Comparison of ENCODE assay signal across 15 cellular contexts in the genomic region with DNA sequence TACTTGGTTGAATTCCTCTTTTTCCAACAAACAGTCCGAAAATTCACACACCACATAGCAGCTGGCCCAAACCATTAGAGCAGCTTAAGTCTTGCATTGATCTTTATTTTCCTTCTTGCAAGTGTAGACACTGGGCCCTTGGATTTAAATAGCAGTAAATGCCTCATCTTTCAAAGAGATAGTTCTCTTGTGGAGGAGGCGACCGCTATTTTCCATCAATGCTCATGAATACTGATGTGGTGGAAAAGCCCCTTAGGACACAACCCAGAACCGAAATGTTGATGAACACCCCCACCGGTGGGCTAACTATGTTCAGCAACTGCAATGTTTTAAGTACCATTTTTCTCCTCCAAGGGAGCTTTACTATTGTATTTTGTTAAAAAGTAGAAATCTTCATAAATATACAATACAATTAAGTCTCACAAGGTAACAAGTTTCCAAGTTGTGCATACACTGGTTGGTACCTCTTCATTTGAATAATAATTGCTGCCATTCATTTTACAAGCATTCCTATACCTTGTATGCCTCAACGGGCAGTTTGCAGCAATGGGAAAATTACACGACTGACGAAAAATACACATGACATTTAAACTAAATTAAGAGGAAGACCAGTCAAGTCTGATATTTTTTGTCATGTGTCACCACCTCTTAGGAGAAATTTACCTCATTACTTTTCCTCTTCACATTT. TPM values are rescaled to one million over a fixed set of nuclear protein-coding genes. Genes with fewer than 3 reads are reported as not detected.
A peak's percentile ranks its signal among the peaks of the same experiment; 100 is the strongest.
DNase-seq lines count a peak whose midpoint lies in the region; ATAC-seq lines count a peak whose summit lies in the region.
"Had no signal": no experiment of that assay in that cellular context is flagged by ENCODE, and none has a peak within 500 bp of the region (broad histone marks: within the 10 kb centered on the region; RNA-seq: fewer than 3 reads in every experiment).

No MANE protein-coding gene starts in this region.

- peak; percentile 58 for ATAC-seq in activated CD4-positive, alpha-beta T cell treated with anti-CD3 and anti-CD28 coated beads for 36 hours
- ATAC-seq in HG02678 (IDR thresholded peaks at IDR 0.05; ENCODE audit: unreplicated experiment) (peak; percentile 4), HG03469 (IDR thresholded peaks at IDR 0.05; ENCODE audit: unreplicated experiment) (no peak)
- peak; percentile 77 for ATAC-seq in stimulated activated memory B cell treated with anti-CD40 and anti-IgM and Interleukin-4, amounts not matched to agents 10 μg/mL and 1 μg/mL and 100 μg/mL, for 72 hours
- ATAC-seq: A549 had no signal

- H3K36me3 Mint-ChIP-seq in activated CD4-positive, alpha-beta T cell treated with anti-CD3 and anti-CD28 coated beads for 36 hours (ENCODE audit: low read depth), result peaks cover 33% of the 10 kb centered on the region
- H3K36me3 Mint-ChIP-seq in activated CD4-positive, alpha-beta memory T cell treated with anti-CD3 and anti-CD28 coated beads, Interleukin-2, amount 10 ng/mL, durations not matched to agents 7 days and 5 days (ENCODE audit: low read depth), result peaks cover 33% of the 10 kb centered on the region
- peaks cover 37% of the 10 kb centered on the region for H3K36me3 Mint-ChIP-seq in stimulated activated memory B cell treated with anti-CD40 and anti-IgM and Interleukin-4, amounts not matched to agents 10 μg/mL and 1 μg/mL and 100 μg/mL, for 72 hours

- H3K27me3 Mint-ChIP-seq in activated CD4-positive, alpha-beta T cell treated with anti-CD3 and anti-CD28 coated beads for 36 hours, result no peaks in the 10 kb centered on the region
- H3K27me3 Mint-ChIP-seq in activated CD4-positive, alpha-beta memory T cell treated with anti-CD3 and anti-CD28 coated beads, Interleukin-2, amount 10 ng/mL, durations not matched to agents 7 days and 5 days, result no peaks in the 10 kb centered on the region
- no peaks in the 10 kb centered on the region for H3K27me3 Mint-ChIP-seq in stimulated activated memory B cell treated with anti-CD40 and anti-IgM and Interleukin-4, amounts not matched to agents 10 μg/mL and 1 μg/mL and 100 μg/mL, for 72 hours

- H3K4me1 Mint-ChIP-seq in activated CD4-positive, alpha-beta T cell treated with anti-CD3 and anti-CD28 coated beads for 36 hours, result peaks cover 35% of the 10 kb centered on the region
- H3K4me1 Mint-ChIP-seq in activated CD4-positive, alpha-beta memory T cell treated with anti-CD3 and anti-CD28 coated beads, Interleukin-2, amount 10 ng/mL, durations not matched to agents 7 days and 5 days, result peaks cover 29% of the 10 kb centered on the region
- H3K4me1 Mint-ChIP-seq in stimulated activated memory B cell treated with anti-CD40 and anti-IgM and Interleukin-4, amounts not matched to agents 10 μg/mL and 1 μg/mL and 100 μg/mL, for 72 hours, result peaks cover 58% of the 10 kb centered on the region

- CTCF ChIA-PET in activated CD4-positive, alpha-beta T cell treated with anti-CD3 and anti-CD28 coated beads for 36 hours (lab: Charles Lee), result interaction anchor here (0.7 to 2.0 kb wide), 4 partner anchors 11 to 47 kb away, joined by 3 to 7 read pairs (median 4); no protein-coding TSS in a partner anchor
- CTCF ChIA-PET in activated CD4-positive, alpha-beta memory T cell treated with anti-CD3 and anti-CD28 coated beads, Interleukin-2, amount 10 ng/mL, durations not matched to agents 7 days and 5 days (lab: Charles Lee), result no interaction called here

- intact Hi-C loops in activated CD4-positive, alpha-beta T cell treated with anti-CD3 and anti-CD28 coated beads for 36 hours (cut with DNase I, micrococcal nuclease), result loop anchor here in 1 of 2 experiments (1.0 kb wide), 1 partner anchor 18 kb away; the partner anchor contains the start of gene NIN

- H3K4me3 Mint-ChIP-seq in activated CD4-positive, alpha-beta T cell treated with anti-CD3 and anti-CD28 coated beads for 36 hours, result peak overlapping the region; percentile 54
- peak overlapping the region; percentile 55 for H3K4me3 Mint-ChIP-seq in activated CD4-positive, alpha-beta memory T cell treated with anti-CD3 and anti-CD28 coated beads, Interleukin-2, amount 10 ng/mL, durations not matched to agents 7 days and 5 days
- H3K4me3 Mint-ChIP-seq in stimulated activated memory B cell treated with anti-CD40 and anti-IgM and Interleukin-4, amounts not matched to agents 10 μg/mL and 1 μg/mL and 100 μg/mL, for 72 hours, result peak overlapping the region; percentile 64

- H3K9me3 Mint-ChIP-seq in activated CD4-positive, alpha-beta T cell treated with anti-CD3 and anti-CD28 coated beads for 36 hours (ENCODE audit: low read depth), result peaks cover 10% of the 10 kb centered on the region
- peaks cover 4% of the 10 kb centered on the region for H3K9me3 Mint-ChIP-seq in activated CD4-positive, alpha-beta memory T cell treated with anti-CD3 and anti-CD28 coated beads, Interleukin-2, amount 10 ng/mL, durations not matched to agents 7 days and 5 days
- H3K9me3 Mint-ChIP-seq in stimulated activated memory B cell treated with anti-CD40 and anti-IgM and Interleukin-4, amounts not matched to agents 10 μg/mL and 1 μg/mL and 100 μg/mL, for 72 hours, result peaks cover 3% of the 10 kb centered on the region

- POLR2A ChIA-PET in activated CD4-positive, alpha-beta T cell treated with anti-CD3 and anti-CD28 coated beads for 36 hours (lab: Charles Lee), result no interaction called here
- POLR2A ChIA-PET in activated CD4-positive, alpha-beta memory T cell treated with anti-CD3 and anti-CD28 coated beads, Interleukin-2, amount 10 ng/mL, durations not matched to agents 7 days and 5 days (lab: Charles Lee), result no interaction called here

- peak overlapping the region; percentile 95 for H3K27ac Mint-ChIP-seq in activated CD4-positive, alpha-beta T cell treated with anti-CD3 and anti-CD28 coated beads for 36 hours
- peak overlapping the region; percentile 77 for H3K27ac Mint-ChIP-seq in activated CD4-positive, alpha-beta memory T cell treated with anti-CD3 and anti-CD28 coated beads, Interleukin-2, amount 10 ng/mL, durations not matched to agents 7 days and 5 days
- peak overlapping the region; percentile 84 for H3K27ac Mint-ChIP-seq in stimulated activated memory B cell treated with anti-CD40 and anti-IgM and Interleukin-4, amounts not matched to agents 10 μg/mL and 1 μg/mL and 100 μg/mL, for 72 hours

- DNase-seq in activated CD4-positive, alpha-beta T cell treated with anti-CD3 and anti-CD28 coated beads for 36 hours, result peak; percentile 41
- no peak for DNase-seq in activated CD4-positive, alpha-beta T cell treated with anti-CD3 and anti-CD28 coated beads, Interleukin-2, amount 50 U/mL, for 48 hours
- no peak for DNase-seq in activated CD4-positive, alpha-beta memory T cell treated with anti-CD3 and anti-CD28 coated beads, Interleukin-2, amount 10 ng/mL, durations not matched to agents 7 days and 5 days
- no peak for DNase-seq in SKM-1 treated with dmso at 0.1 percent for 144 hours (lab: John Stamatoyannopoulos, UW; ENCODE audit: unreplicated experiment)
- DNase-seq in SIG-M5 treated with dmso at 0.1 percent for 504 hours (lab: John Stamatoyannopoulos, UW; ENCODE audit: unreplicated experiment), result no peak
- DNase-seq: hypothalamus; IMR-90; NCI-H446; stimulated activated CD4-positive, alpha-beta T cell treated with anti-CD3 and anti-CD28 coated beads, Interleukin-1b, Interleukin-23, amount 100 ng/mL, for 48 hours; transverse colon had no signal

RNA-seq across cellular contexts. Expression of gene NIN, which starts 18.0 kb away (rescaled TPM):
- total RNA-seq in activated CD4-positive, alpha-beta T cell treated with anti-CD3 and anti-CD28 coated beads for 36 hours, result 10 to 100 TPM; 47.5 to 53.8 TPM
- 10 to 100 TPM; 50.3 to 56.5 TPM for total RNA-seq in activated CD4-positive, alpha-beta memory T cell treated with anti-CD3 and anti-CD28 coated beads, Interleukin-2, amount 10 ng/mL, durations not matched to agents 7 days and 5 days

RNA-seq across cellular contexts. Expression of gene ABHD12B, which starts 58.9 kb away (rescaled TPM):
- total RNA-seq in activated CD4-positive, alpha-beta T cell treated with anti-CD3 and anti-CD28 coated beads for 36 hours, result not detected
- not detected for total RNA-seq in activated CD4-positive, alpha-beta memory T cell treated with anti-CD3 and anti-CD28 coated beads, Interleukin-2, amount 10 ng/mL, durations not matched to agents 7 days and 5 days
- total RNA-seq: SK-MEL-5 had no signal
